ENCODE assay signal across 1 cellular context in genomic region chr5:175709276-175709781, GRCh38.
TF ChIP-seq lines count a peak whose summit lies in the region.

No MANE protein-coding gene starts in this region.

TF ChIP-seq in SK-N-SH, 30 proteins besides CTCF, POLR2A, EP300 and RAD21 (continued from another document):
- TF ChIP-seq GATA2 (CRISPR knock-in tag; IDR thresholded peaks at IDR 0.05) (no peak), MAX (IDR thresholded peaks at IDR 0.05; ENCODE audit: low read depth) (no peak), EZH2phosphoT487 (IDR thresholded peaks at IDR 0.05; ENCODE audit: borderline replicate concordance, low read depth) (no peak), MEF2A (IDR thresholded peaks at IDR 0.05; ENCODE audit: borderline replicate concordance, low read depth) (no peak), GABPA (IDR thresholded peaks at IDR 0.05; ENCODE audit: low read depth) (no peak), TAF1 (IDR thresholded peaks at IDR 0.05; ENCODE audit: borderline replicate concordance, low read depth, low read length) (no peak), IRF3 (IDR thresholded peaks at IDR 0.05; ENCODE audit: low read depth, low read length) (no peak)
- TF ChIP-seq, protein P1, sequence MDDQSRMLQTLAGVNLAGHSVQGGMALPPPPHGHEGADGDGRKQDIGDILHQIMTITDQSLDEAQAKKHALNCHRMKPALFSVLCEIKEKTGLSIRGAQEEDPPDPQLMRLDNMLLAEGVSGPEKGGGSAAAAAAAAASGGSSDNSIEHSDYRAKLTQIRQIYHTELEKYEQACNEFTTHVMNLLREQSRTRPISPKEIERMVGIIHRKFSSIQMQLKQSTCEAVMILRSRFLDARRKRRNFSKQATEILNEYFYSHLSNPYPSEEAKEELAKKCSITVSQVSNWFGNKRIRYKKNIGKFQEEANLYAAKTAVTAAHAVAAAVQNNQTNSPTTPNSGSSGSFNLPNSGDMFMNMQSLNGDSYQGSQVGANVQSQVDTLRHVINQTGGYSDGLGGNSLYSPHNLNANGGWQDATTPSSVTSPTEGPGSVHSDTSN (IDR thresholded peaks at IDR 0.05), result no peak
